Comparison of ENCODE assay signal across 1 cellular context in the genomic region with DNA sequence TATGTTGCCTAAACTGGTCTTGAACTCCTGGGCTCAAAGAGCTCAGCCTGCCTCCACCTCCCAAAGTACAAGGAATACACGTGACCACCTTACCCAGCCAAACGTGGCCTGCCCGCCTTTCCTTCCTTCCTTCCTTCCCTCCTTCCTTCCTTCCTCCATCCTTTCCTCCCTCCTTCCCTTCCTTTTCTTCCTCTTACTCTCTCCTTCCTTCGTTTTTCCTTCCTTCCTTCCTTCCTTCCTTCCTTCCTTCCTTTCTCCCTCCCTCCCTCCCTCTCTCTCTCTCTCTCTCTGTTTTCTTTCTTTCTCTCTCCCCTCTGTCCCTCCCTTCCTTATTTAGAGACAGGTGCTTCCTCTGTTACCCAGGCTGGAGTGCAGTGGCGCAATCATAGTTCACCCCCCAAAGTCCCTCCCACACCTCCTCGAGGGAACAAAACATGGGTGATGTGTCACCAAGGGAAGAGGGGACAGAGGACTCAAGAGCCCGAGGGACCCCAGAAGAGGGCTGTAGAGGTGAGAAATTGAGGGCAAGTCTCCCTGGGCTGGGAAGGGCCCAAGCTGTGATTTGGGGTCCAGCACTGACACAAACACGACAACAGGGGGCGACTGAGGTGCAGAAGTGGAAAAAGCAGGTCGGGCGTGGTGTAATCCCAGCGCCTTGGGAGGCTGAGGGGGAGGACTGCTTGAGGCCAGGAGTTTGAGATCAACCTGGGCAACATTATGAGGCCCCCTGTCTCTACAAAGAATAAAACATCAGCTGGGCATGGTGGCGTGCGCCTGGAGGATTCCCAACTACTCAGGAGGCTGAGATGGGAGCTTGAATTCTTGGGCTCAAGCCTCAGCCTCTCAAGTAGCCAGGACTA.
TF ChIP-seq lines count a peak whose summit lies in the region.

No MANE protein-coding gene starts in this region.

TF ChIP-seq in K562, 482 proteins besides CTCF, POLR2A, EP300 and RAD21 (continued from another document):
- TF ChIP-seq, protein P1, sequence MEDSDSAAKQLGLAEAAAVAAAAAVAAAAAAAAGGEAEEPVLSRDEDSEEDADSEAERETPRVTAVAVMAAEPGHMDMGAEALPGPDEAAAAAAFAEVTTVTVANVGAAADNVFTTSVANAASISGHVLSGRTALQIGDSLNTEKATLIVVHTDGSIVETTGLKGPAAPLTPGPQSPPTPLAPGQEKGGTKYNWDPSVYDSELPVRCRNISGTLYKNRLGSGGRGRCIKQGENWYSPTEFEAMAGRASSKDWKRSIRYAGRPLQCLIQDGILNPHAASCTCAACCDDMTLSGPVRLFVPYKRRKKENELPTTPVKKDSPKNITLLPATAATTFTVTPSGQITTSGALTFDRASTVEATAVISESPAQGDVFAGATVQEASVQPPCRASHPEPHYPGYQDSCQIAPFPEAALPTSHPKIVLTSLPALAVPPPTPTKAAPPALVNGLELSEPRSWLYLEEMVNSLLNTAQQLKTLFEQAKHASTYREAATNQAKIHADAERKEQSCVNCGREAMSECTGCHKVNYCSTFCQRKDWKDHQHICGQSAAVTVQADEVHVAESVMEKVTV (CRISPR knock-in tag; IDR thresholded peaks at IDR 0.05): peak; percentile 89
- no peak for TF ChIP-seq SNIP1 (IDR thresholded peaks at IDR 0.05; ENCODE audit: low read depth)
- TF ChIP-seq NRF1 (conservative IDR thresholded peaks at IDR 0.05 in 1 of 2, IDR thresholded peaks at IDR 0.05 in 1 of 2): 0 out of 4 replicates have a peak, but pooled peaks of 1 of the 2 experiments have one; percentile 7
- TF ChIP-seq CBX3 (IDR thresholded peaks at IDR 0.05; ENCODE audit: borderline replicate concordance in 1 of 2, low read length in 2 of 2): 0 out of 3 replicates have a peak, but pooled peaks of 1 of the 2 experiments have one; percentile 15
- TF ChIP-seq RB1 (IDR thresholded peaks at IDR 0.05; ENCODE audit: low read depth): peak; percentile 16; the same call in 1 of the 2 replicates
- TF ChIP-seq, protein P2, sequence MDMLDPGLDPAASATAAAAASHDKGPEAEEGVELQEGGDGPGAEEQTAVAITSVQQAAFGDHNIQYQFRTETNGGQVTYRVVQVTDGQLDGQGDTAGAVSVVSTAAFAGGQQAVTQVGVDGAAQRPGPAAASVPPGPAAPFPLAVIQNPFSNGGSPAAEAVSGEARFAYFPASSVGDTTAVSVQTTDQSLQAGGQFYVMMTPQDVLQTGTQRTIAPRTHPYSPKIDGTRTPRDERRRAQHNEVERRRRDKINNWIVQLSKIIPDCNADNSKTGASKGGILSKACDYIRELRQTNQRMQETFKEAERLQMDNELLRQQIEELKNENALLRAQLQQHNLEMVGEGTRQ (CRISPR knock-in tag; IDR thresholded peaks at IDR 0.05): no peak
- TF ChIP-seq, protein P3, sequence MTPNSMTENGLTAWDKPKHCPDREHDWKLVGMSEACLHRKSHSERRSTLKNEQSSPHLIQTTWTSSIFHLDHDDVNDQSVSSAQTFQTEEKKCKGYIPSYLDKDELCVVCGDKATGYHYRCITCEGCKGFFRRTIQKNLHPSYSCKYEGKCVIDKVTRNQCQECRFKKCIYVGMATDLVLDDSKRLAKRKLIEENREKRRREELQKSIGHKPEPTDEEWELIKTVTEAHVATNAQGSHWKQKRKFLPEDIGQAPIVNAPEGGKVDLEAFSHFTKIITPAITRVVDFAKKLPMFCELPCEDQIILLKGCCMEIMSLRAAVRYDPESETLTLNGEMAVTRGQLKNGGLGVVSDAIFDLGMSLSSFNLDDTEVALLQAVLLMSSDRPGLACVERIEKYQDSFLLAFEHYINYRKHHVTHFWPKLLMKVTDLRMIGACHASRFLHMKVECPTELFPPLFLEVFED (CRISPR knock-in tag; conservative IDR thresholded peaks at IDR 0.05): 0 out of 2 replicates have a peak, but pooled peaks have one; percentile 14
- TF ChIP-seq PCBP2 (IDR thresholded peaks at IDR 0.05; ENCODE audit: low read depth, low read length, poor library complexity, severe bottlenecking): no peak
- no peak for TF ChIP-seq FUS (optimal IDR thresholded peaks at IDR 0.05; ENCODE audit: low read depth, low read length)
- no peak for TF ChIP-seq SETDB1 (IDR thresholded peaks at IDR 0.05; ENCODE audit: low read length)
- no peak for TF ChIP-seq ZNF24 (IDR thresholded peaks at IDR 0.05)
